1 cellular context compared by ENCODE assay signal in the genomic region with DNA sequence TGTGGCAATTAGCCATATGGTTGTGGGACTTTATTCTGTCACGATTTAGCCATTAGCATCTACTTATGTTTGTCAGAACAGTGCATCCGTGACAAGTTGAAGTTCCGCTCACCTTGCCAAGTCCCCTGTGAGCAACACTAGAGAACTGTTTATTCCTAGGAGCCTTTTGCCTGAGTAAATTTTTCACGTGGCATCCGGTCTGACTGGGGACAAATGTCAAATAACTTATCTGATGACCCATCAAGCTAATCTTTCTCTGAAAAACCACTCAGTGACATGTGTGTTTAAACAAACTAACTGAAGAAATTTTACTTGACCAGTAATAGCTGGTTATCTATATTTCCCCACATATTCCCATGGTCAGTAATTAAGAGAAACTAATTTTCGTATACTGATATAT.
A peak's percentile ranks its signal among the peaks of the same experiment; 100 is the strongest.
TF ChIP-seq lines count a peak whose summit lies in the region.

No MANE protein-coding gene starts in this region.

TF ChIP-seq in K562, 482 proteins besides CTCF, POLR2A, EP300 and RAD21 (continued from another document):
- TF ChIP-seq CBFA2T3 (IDR thresholded peaks at IDR 0.05) (0 out of 2 replicates have a peak, but pooled peaks have one; percentile 10), CREM (IDR thresholded peaks at IDR 0.05; ENCODE audit: low read depth) (peak; percentile 6; the same call in 1 of the 2 replicates), MEIS2 (IDR thresholded peaks at IDR 0.05; ENCODE audit: partially characterized antibody) (peak; percentile 90)
